Comparison of ENCODE assay signal across 8 cellular contexts in the genomic region with DNA sequence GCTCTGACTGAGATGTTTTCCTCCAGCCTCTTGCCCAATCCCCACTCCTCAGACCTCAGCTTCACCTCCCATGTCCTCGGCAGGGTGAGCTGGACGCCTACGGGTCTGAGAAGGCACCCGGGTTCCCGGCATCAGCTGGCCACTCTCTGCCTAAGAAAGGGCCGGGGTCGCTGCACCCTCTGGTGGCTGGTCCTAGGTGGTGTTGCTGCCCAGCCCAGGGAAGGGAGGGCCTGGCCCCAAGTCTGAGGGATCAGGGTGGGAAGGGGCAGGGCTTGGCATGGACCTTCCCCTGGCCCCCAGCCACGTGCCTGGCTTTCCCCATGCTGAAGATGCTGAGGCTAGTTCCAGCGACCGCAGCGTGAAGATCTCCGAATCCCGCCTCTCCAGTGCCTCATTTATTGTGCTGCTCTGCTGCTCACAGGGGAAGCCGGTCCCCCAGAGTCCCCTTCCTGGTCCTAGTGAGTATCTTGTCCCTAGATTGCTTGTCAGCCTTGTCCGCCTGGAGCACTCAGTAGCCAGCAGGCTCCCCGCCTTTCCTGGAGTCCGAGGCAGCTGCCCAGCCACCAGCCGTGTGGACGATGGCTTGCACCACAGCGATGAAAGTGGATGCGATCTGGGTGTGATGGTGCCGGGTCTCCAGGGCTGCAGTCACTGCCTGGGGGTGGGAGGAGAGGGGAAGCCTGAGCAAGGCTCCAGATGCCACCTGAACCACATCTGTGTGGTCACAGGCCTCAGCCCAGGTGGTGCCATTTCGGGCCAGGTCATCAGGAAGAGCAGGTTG. TPM values are rescaled to one million over a fixed set of nuclear protein-coding genes. Genes with fewer than 3 reads are reported as not detected.
DNase-seq lines count a peak whose midpoint lies in the region; ATAC-seq and TF ChIP-seq lines count a peak whose summit lies in the region.

No MANE protein-coding gene starts in this region.

- DNase-seq in NCI-H2227 (lab: John Stamatoyannopoulos, UW; ENCODE audit: unreplicated experiment), result peak; percentile 57
- DNase-seq in NCI-H2227 treated with DMSO at 0.1 percent for 48 hours (lab: John Stamatoyannopoulos, UW), result no peak
- DNase-seq in NCI-H1092 treated with DMSO at 0.1 percent for 48 hours (lab: John Stamatoyannopoulos, UW), result peak; percentile 67
- peak; percentile 97 for DNase-seq in chondrocyte (ENCODE audit: low spot score)
- DNase-seq in left colon, result peak; percentile 77 to 80
- DNase-seq in stimulated activated CD4-positive, alpha-beta T cell treated with anti-CD3 and anti-CD28 coated beads, Interleukin-1b, Interleukin-23, amount 100 ng/mL, for 4 hours (ENCODE audit: low read depth in 2 of 2), result peak; percentile 26 to 34

- H3K27me3 Mint-ChIP-seq in chondrocyte (ENCODE audit: low read depth), result no peaks in the 10 kb centered on the region

- intact Hi-C loops in left colon (cut with DNase I, micrococcal nuclease), result loop anchor here in 1 of 2 donors (10.0 kb wide), 1 partner anchor 53 kb away; no protein-coding TSS in a partner anchor

- H3K27ac ChIP-seq in VCaP, result peak overlapping the region; percentile 46; the same call in 1 of the 2 replicates

- peaks cover 51% of the 10 kb centered on the region for H3K4me1 Mint-ChIP-seq in chondrocyte (ENCODE audit: low read depth)

- no peaks in the 10 kb centered on the region for H3K9me3 Mint-ChIP-seq in chondrocyte (ENCODE audit: low read depth)

- no peak overlapping the region for H3K4me3 Mint-ChIP-seq in chondrocyte (ENCODE audit: unreplicated experiment)

- peak; percentile 91 for ATAC-seq in left colon
- ATAC-seq in HG03025 (IDR thresholded peaks at IDR 0.05; ENCODE audit: low FRiP score, unreplicated experiment), result no peak

- H3K36me3 Mint-ChIP-seq in chondrocyte (ENCODE audit: low read depth), result no peaks in the 10 kb centered on the region

- peak overlapping the region; percentile 93 for H3K27ac Mint-ChIP-seq in chondrocyte (ENCODE audit: unreplicated experiment)

- peak; percentile 87 for TF ChIP-seq CTCF in VCaP (conservative IDR thresholded peaks at IDR 0.05)
- peak; percentile 90 for TF ChIP-seq CTCF in chondrocyte (IDR thresholded peaks at IDR 0.05)

RNA-seq across cellular contexts. Expression of a gene that starts 2.9 kb away (rescaled TPM):
- 30.7 to 47.2 TPM (median 37.5 TPM) in 3 replicates for total RNA-seq in chondrocyte
- total RNA-seq in left colon, result 1 to 10 TPM; 3.7 to 6.7 TPM

RNA-seq across cellular contexts. Expression of a gene that starts 22.9 kb away (rescaled TPM):
- total RNA-seq in chondrocyte, result 78.7 to 92.6 TPM (median 91.3 TPM) in 3 replicates
- 10 to 100 TPM; 86.3 to 87.5 TPM for total RNA-seq in left colon
